Comparison of ENCODE assay signal across 1 cellular context in the genomic region with DNA sequence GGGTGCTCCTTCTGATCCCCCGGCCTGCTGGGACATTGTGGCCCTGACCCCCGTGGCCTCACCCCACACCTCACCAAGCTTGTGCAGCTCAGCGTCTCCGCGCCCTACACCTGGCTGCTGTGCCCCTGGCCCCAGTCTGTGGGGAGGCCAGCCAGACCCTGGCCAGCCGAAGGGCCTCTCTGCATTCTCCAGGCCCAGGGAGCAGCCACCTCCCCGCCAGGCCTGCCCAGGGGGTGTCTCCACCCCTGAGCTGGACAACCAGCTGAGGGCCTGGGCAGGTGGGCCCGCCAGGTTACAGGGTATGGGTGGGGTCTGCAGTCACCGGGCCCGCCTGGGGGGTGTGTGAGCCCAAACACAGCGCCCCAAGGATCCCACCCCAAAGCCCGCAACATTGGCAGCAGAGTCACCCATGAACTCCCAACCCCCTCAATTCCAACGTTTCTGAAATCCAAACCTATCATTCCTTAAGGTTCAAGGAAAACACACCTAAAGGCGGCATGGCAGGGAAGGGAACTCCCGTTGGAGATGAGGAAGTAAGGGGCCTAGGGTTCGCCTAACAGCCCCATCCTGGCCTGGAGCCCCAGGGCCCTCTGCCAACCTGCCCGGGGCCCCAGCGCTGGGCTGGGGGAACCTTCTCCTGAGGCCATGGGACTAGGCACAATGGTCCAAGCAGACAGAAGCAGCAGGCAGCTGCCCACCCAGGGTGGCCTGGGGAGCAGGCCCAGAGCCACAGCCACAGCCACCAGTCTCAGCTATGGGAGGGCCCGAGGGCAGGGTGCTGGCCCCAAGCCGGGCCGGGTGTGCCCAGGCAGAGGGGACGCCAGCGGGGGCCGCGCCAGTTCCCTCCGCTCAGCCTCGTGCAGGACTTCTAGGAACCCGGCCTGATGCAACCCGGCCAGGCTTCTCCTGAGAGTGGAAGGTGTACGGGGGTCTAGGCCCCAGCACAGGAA.
TF ChIP-seq lines count a peak whose summit lies in the region.

No MANE protein-coding gene starts in this region.

TF ChIP-seq in HepG2, 621 proteins besides CTCF, POLR2A, EP300 and RAD21:
- TF ChIP-seq ZNF441 (CRISPR knock-in tag; IDR thresholded peaks at IDR 0.05; ENCODE audit: borderline replicate concordance), result no peak
- peak; percentile 12 for TF ChIP-seq AGO2 (optimal IDR thresholded peaks at IDR 0.05; ENCODE audit: low read depth, low read length)
